In the genomic region with DNA sequence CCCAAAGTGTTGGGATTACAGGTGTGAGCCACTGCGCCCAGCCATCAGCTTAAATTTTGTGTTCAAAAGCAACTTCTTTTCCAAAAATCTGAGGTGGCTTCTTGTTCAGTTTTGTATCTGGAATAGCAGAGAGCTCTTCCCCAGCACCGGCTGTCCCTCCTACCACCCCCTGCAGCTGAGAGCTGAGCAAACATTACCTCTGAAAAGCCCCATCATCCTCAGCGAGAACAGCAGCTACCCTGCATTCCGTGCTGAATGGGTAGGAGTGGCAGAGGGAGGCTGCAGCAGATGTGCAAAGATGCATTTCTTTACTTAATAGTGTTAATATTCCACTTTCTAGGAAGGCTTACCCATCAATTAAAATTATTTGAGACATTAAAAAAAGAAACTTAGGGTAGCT, we compare ENCODE assay signal across 13 cellular contexts. TPM values are rescaled to one million over a fixed set of nuclear protein-coding genes. Genes with fewer than 3 reads are reported as not detected.
A peak's percentile ranks its signal among the peaks of the same experiment; 100 is the strongest.
DNase-seq lines count a peak whose midpoint lies in the region; ATAC-seq and TF ChIP-seq lines count a peak whose summit lies in the region.
"Had no signal": no experiment of that assay in that cellular context is flagged by ENCODE, and none has a peak within 500 bp of the region (broad histone marks: within the 10 kb centered on the region; RNA-seq: fewer than 3 reads in every experiment).

No MANE protein-coding gene starts in this region.

- DNase-seq in activated CD8-positive, alpha-beta memory T cell treated with anti-CD3 and anti-CD28 coated beads for 24 hours = peak; percentile 56
- no peak for DNase-seq in activated CD8-positive, alpha-beta memory T cell treated with anti-CD3 and anti-CD28 coated beads, Interleukin-2, amount 50 U/mL, for 4 hours
- DNase-seq in NCI-H1092 treated with DMSO at 0.1 percent for 48 hours (lab: John Stamatoyannopoulos, UW) = peak; percentile 13
- DNase-seq in activated CD8-positive, alpha-beta T cell treated with anti-CD3 and anti-CD28 coated beads, Interleukin-2, amount 10 ng/mL, durations not matched to agents 7 days and 5 days = no peak
- no peak for DNase-seq in natural killer cell
- no peak for DNase-seq in osteoblast (ENCODE audit: insufficient read length, low spot score, missing footprints)
- DNase-seq in A172 (ENCODE audit: low spot score) = no peak
- DNase-seq in ascending aorta (ENCODE audit: low spot score in 2 of 2) = no peak
- DNase-seq: cortex of kidney, NCI-H1436 treated with DMSO at 0.1 percent for 48 hours had no signal

- POLR2A ChIA-PET in activated CD8-positive, alpha-beta T cell treated with anti-CD3 and anti-CD28 coated beads, Interleukin-2, amount 10 ng/mL, durations not matched to agents 7 days and 5 days (lab: Charles Lee) = interaction anchor here (1.1 to 3.0 kb wide), 7 partner anchors 16 to 79 kb away, joined by 3 to 14 read pairs (median 5); partner anchors contain the start of genes CCM2, MYO1G and TBRG4

- no peak overlapping the region for H3K4me2 ChIP-seq in osteoblast (ENCODE audit: insufficient read depth, low read length)
- H3K4me2 ChIP-seq: smooth muscle cell had no signal

- H3K27me3 Mint-ChIP-seq in activated CD8-positive, alpha-beta T cell treated with anti-CD3 and anti-CD28 coated beads, Interleukin-2, amount 10 ng/mL, durations not matched to agents 7 days and 5 days (ENCODE audit: low read depth) = no peaks in the 10 kb centered on the region
- no peaks in the 10 kb centered on the region for H3K27me3 Mint-ChIP-seq in natural killer cell (ENCODE audit: low read depth in 2 of 2)
- H3K27me3 Mint-ChIP-seq: type B pancreatic cell had no signal

- no peak overlapping the region for H3K27ac ChIP-seq in osteoblast (ENCODE audit: low read depth, low read length)
- no peak overlapping the region for H3K27ac ChIP-seq in ascending aorta
- H3K27ac ChIP-seq: VCaP had no signal

- no peak overlapping the region for H2AFZ ChIP-seq in osteoblast (ENCODE audit: low read length)

- peak overlapping the region; percentile 63 for H3K4me3 Mint-ChIP-seq in activated CD8-positive, alpha-beta T cell treated with anti-CD3 and anti-CD28 coated beads, Interleukin-2, amount 10 ng/mL, durations not matched to agents 7 days and 5 days
- peak overlapping the region; percentile 75 for H3K4me3 Mint-ChIP-seq in natural killer cell
- H3K4me3 Mint-ChIP-seq: type B pancreatic cell had no signal

- H3K4me1 ChIP-seq in osteoblast (ENCODE audit: insufficient read depth, low read length) (peaks cover 29% of the 10 kb centered on the region), ascending aorta (peaks cover 0 to 8% of the 10 kb centered on the region in 2 donors)

- H3K27me3 ChIP-seq in osteoblast (ENCODE audit: insufficient read depth, low read length) = no peaks in the 10 kb centered on the region
- H3K27me3 ChIP-seq in ascending aorta = no peaks in the 10 kb centered on the region

- intact Hi-C loops in natural killer cell (cut with micrococcal nuclease) = no loop called here
- intact Hi-C loops in ascending aorta (cut with DNase I) = no loop called here

- CTCF ChIA-PET in activated CD8-positive, alpha-beta T cell treated with anti-CD3 and anti-CD28 coated beads, Interleukin-2, amount 10 ng/mL, durations not matched to agents 7 days and 5 days (lab: Charles Lee) = interaction anchor here (0.6 to 6.0 kb wide), 5 partner anchors 27 to 174 kb away, joined by 3 to 45 read pairs (median 3); partner anchors contain the start of gene CCM2

- ATAC-seq in activated CD8-positive, alpha-beta T cell treated with anti-CD3 and anti-CD28 coated beads, Interleukin-2, amount 10 ng/mL, durations not matched to agents 7 days and 5 days = no peak
- no peak for ATAC-seq in natural killer cell

- H3K4me3 ChIP-seq in osteoblast (ENCODE audit: insufficient read depth, low read length) = no peak overlapping the region
- no peak overlapping the region for H3K4me3 ChIP-seq in ascending aorta
- H3K4me3 ChIP-seq: smooth muscle cell had no signal

- H3K36me3 Mint-ChIP-seq in activated CD8-positive, alpha-beta T cell treated with anti-CD3 and anti-CD28 coated beads, Interleukin-2, amount 10 ng/mL, durations not matched to agents 7 days and 5 days (ENCODE audit: low read depth) = peaks cover 74% of the 10 kb centered on the region
- H3K36me3 Mint-ChIP-seq in natural killer cell = no peaks in the 10 kb centered on the region

- no peaks in the 10 kb centered on the region for H3K9me3 Mint-ChIP-seq in activated CD8-positive, alpha-beta T cell treated with anti-CD3 and anti-CD28 coated beads, Interleukin-2, amount 10 ng/mL, durations not matched to agents 7 days and 5 days (ENCODE audit: insufficient read depth)
- H3K9me3 Mint-ChIP-seq in natural killer cell = no peaks in the 10 kb centered on the region
- H3K9me3 Mint-ChIP-seq: type B pancreatic cell had no signal

- peaks cover 61% of the 10 kb centered on the region for H3K79me2 ChIP-seq in osteoblast (ENCODE audit: insufficient read depth, low read length)

- no peaks in the 10 kb centered on the region for H3K9me3 ChIP-seq in osteoblast (ENCODE audit: low read depth, low read length)
- no peaks in the 10 kb centered on the region for H3K9me3 ChIP-seq in ascending aorta

- H3K36me3 ChIP-seq in osteoblast (ENCODE audit: insufficient read depth, low read length) (peaks cover 6% of the 10 kb centered on the region), ascending aorta (peaks cover 0 to 15% of the 10 kb centered on the region in 2 donors)

- TF ChIP-seq CTCF in natural killer cell (IDR thresholded peaks at IDR 0.05) = no peak
- no peak for TF ChIP-seq CTCF in osteoblast (IDR thresholded peaks at IDR 0.05; ENCODE audit: extremely low read depth, low read depth, low read length)
- no peak for TF ChIP-seq CTCF in ascending aorta (IDR thresholded peaks at IDR 0.05)

- H3K27ac Mint-ChIP-seq in activated CD8-positive, alpha-beta T cell treated with anti-CD3 and anti-CD28 coated beads, Interleukin-2, amount 10 ng/mL, durations not matched to agents 7 days and 5 days = peak overlapping the region; percentile 62
- peak overlapping the region; percentile 77 to 84 for H3K27ac Mint-ChIP-seq in natural killer cell
- H3K27ac Mint-ChIP-seq: type B pancreatic cell had no signal

- H3K4me1 Mint-ChIP-seq in activated CD8-positive, alpha-beta T cell treated with anti-CD3 and anti-CD28 coated beads, Interleukin-2, amount 10 ng/mL, durations not matched to agents 7 days and 5 days (ENCODE audit: low read depth) = peaks cover 79% of the 10 kb centered on the region
- peaks cover 72 to 85% of the 10 kb centered on the region in 2 donors for H3K4me1 Mint-ChIP-seq in natural killer cell

- peaks cover 50% of the 10 kb centered on the region for H4K20me1 ChIP-seq in osteoblast (ENCODE audit: insufficient read depth, low read length)

RNA-seq across cellular contexts. Expression of gene CCM2, which starts 31.8 kb away (rescaled TPM):
- 10 to 100 TPM; 99.6 to 99.9 TPM for total RNA-seq in activated CD8-positive, alpha-beta T cell treated with anti-CD3 and anti-CD28 coated beads, Interleukin-2, amount 10 ng/mL, durations not matched to agents 7 days and 5 days
- total RNA-seq in natural killer cell (100 to 1,000 TPM in 1 of 3 donors, 10 to 100 TPM in 2; 66.2 to 104 (median 97.5) TPM), osteoblast (41.8 and 42.3 TPM in 2 replicates), ascending aorta (61.5 TPM)
- 67.4 and 70.8 TPM in 2 replicates for total RNA-seq in A172 (2014; rRNA removed; shearing (Covaris generic))

RNA-seq across cellular contexts. Expression of gene MYO1G, which starts 53.0 kb away (rescaled TPM):
- total RNA-seq in activated CD8-positive, alpha-beta T cell treated with anti-CD3 and anti-CD28 coated beads, Interleukin-2, amount 10 ng/mL, durations not matched to agents 7 days and 5 days = 100 to 1,000 TPM; 435 to 453 TPM
- total RNA-seq in natural killer cell (100 to 1,000 TPM; 371 to 470 (median 429) TPM), osteoblast (0.29 and 0.36 TPM in 2 replicates), ascending aorta (5.9 TPM)
- 0.76 and 1.6 TPM in 2 replicates for total RNA-seq in A172 (2014; rRNA removed; shearing (Covaris generic))

RNA-seq across cellular contexts. Expression of gene NACAD, which starts 56.9 kb away (rescaled TPM):
- under 1 TPM; 0.05 to 0.16 TPM for total RNA-seq in activated CD8-positive, alpha-beta T cell treated with anti-CD3 and anti-CD28 coated beads, Interleukin-2, amount 10 ng/mL, durations not matched to agents 7 days and 5 days
- total RNA-seq in natural killer cell (1 to 10 TPM in 1 of 3 donors, under 1 TPM in 2; 0.75 to 1.7 (median 0.78) TPM), osteoblast (0.59 and 0.72 TPM in 2 replicates), ascending aorta (7.1 TPM)
- 5.9 and 6.6 TPM in 2 replicates for total RNA-seq in A172 (2014; rRNA removed; shearing (Covaris generic))

Comparison
In these comparisons a context has a peak if more than half of its experiments do, and no peak if none do; other contexts are left out.
1. DNase-seq: peak in activated CD8-positive, alpha-beta memory T cell treated with anti-CD3 and anti-CD28 coated beads for 24 hours (single experiment) and NCI-H1092 treated with DMSO at 0.1 percent for 48 hours (single experiment); none in activated CD8-positive, alpha-beta memory T cell treated with anti-CD3 and anti-CD28 coated beads, Interleukin-2, amount 50 U/mL, for 4 hours (single experiment), activated CD8-positive, alpha-beta T cell treated with anti-CD3 and anti-CD28 coated beads, Interleukin-2, amount 10 ng/mL, durations not matched to agents 7 days and 5 days (single experiment), natural killer cell (single experiment), osteoblast (single experiment), A172 (single experiment) and ascending aorta (0 of 2).
2. RNA of gene MYO1G, which starts 53.0 kb away (total RNA-seq): 435 to 453 TPM in activated CD8-positive, alpha-beta T cell treated with anti-CD3 and anti-CD28 coated beads, Interleukin-2, amount 10 ng/mL, durations not matched to agents 7 days and 5 days and 371 to 470 TPM in natural killer cell; 5.9 TPM in ascending aorta (single experiment), 0.76 to 1.6 TPM in A172 and 0.29 to 0.36 TPM in osteoblast; every median in the first group is over 10 times any median in the second.